ENCODE assay signal across 9 cellular contexts in genomic region chr2:36965751-36966369, GRCh38. TPM values are rescaled to one million over a fixed set of nuclear protein-coding genes. Genes with fewer than 3 reads are reported as not detected.
A peak's percentile ranks its signal among the peaks of the same experiment; 100 is the strongest.
DNase-seq lines count a peak whose midpoint lies in the region; ATAC-seq, FAIRE-seq and TF ChIP-seq lines count a peak whose summit lies in the region.
"Had no signal": no experiment of that assay in that cellular context is flagged by ENCODE, and none has a peak within 500 bp of the region (broad histone marks: within the 10 kb centered on the region; RNA-seq: fewer than 3 reads in every experiment).

No MANE protein-coding gene starts in this region.

- TF ChIP-seq RAD21 in H1 (IDR thresholded peaks at IDR 0.05 in 1 of 2, conservative IDR thresholded peaks at IDR 0.05 in 1 of 2; ENCODE audit: low read depth in 2 of 2, low read length in 2 of 2): no peak; a peak in 1 of 4 replicates

- peak overlapping the region; percentile 97 to 98 for H3K27ac Mint-ChIP-seq in stimulated activated naive CD8-positive, alpha-beta T cell treated with anti-CD3 and anti-CD28 coated beads, Interleukin-15, amount 100 ng/mL, for 72 hours

- H3K4me1 Mint-ChIP-seq in stimulated activated naive CD8-positive, alpha-beta T cell treated with anti-CD3 and anti-CD28 coated beads, Interleukin-15, amount 100 ng/mL, for 72 hours: peaks cover 64% of the 10 kb centered on the region

- no peaks in the 10 kb centered on the region for H3K9me3 Mint-ChIP-seq in stimulated activated naive CD8-positive, alpha-beta T cell treated with anti-CD3 and anti-CD28 coated beads, Interleukin-15, amount 100 ng/mL, for 72 hours

- peak overlapping the region; percentile 88; the same call in 1 of the 2 replicates for H2BK15ac ChIP-seq in H1 (ENCODE audit: low read length)

- peak overlapping the region; percentile 95 to 96 for H3K4me3 Mint-ChIP-seq in stimulated activated naive CD8-positive, alpha-beta T cell treated with anti-CD3 and anti-CD28 coated beads, Interleukin-15, amount 100 ng/mL, for 72 hours

- CTCF ChIA-PET in H1 (lab: Charles Lee; ENCODE audit: partially characterized antibody): interaction anchor here (1.3 kb wide), 1 partner anchor 9 kb away, joined by 3 read pairs; no protein-coding TSS in a partner anchor

- H2BK5ac ChIP-seq in H1 (ENCODE audit: low read depth, low read length): peak overlapping the region; percentile 95

- 6% methylated on average over 15 of the region's 42 CpGs; no CpG with 5 or more reads in 1 of the 2 experiments for WGBS in H1 (ENCODE audit: extremely low coverage in 1 of 2, insufficient coverage in 1 of 2, insufficient read length in 1 of 2, insufficient replicate concordance in 2 of 2, low coverage in 1 of 2, low lambda C conversion rate in 2 of 2, missing lambda C conversion rate in 1 of 2), 2 experiments

- H3K9me3 ChIP-seq in HAP-1 (no peaks in the 10 kb centered on the region), MM.1S (replicated peaks; ENCODE audit: insufficient read depth, low read length) (no peaks in the 10 kb centered on the region), H1 (ENCODE audit: insufficient read depth in 2 of 2, low read depth in 1 of 2, low read length in 1 of 2) (no peaks in the 10 kb centered on the region), mucosa of stomach (ENCODE audit: control insufficient read depth, low read length) (no peaks in the 10 kb centered on the region)

- peak overlapping the region; percentile 91 for H4K91ac ChIP-seq in H1 (replicated peaks; ENCODE audit: insufficient read length, low read length)

- H3K23ac ChIP-seq in H1 (ENCODE audit: insufficient read length): no peak overlapping the region

- no peak overlapping the region for H2BK20ac ChIP-seq in H1 (ENCODE audit: low read length)

- peaks cover 11% of the 10 kb centered on the region for H3K23me2 ChIP-seq in H1 (ENCODE audit: low read depth, low read length)

- H2AFZ ChIP-seq in MM.1S (ENCODE audit: low read length) (peak overlapping the region; percentile 74), H1 (ENCODE audit: low read length) (no peak overlapping the region)

- TF ChIP-seq EP300 in H1 (IDR thresholded peaks at IDR 0.05; ENCODE audit: borderline replicate concordance in 1 of 2, low read depth in 2 of 2, low read length in 2 of 2): no peak

- H4K20me1 ChIP-seq in MM.1S (ENCODE audit: insufficient read depth, low read length): no peaks in the 10 kb centered on the region
- H4K20me1 ChIP-seq in H1 (replicated peaks in 1 of 2; ENCODE audit: control insufficient read depth in 1 of 2, insufficient read depth in 2 of 2, low read length in 2 of 2): no peaks in the 10 kb centered on the region

- peak; percentile 41 for ATAC-seq in stimulated activated naive CD8-positive, alpha-beta T cell treated with anti-CD3 and anti-CD28 coated beads, Interleukin-15, amount 100 ng/mL, for 72 hours

- no peak; a peak in 1 of 3 replicates for TF ChIP-seq POLR2A in H1 (IDR thresholded peaks at IDR 0.05; ENCODE audit: control extremely low read depth in 1 of 2, low read depth in 2 of 2, low read length in 2 of 2)

- H3K27me3 Mint-ChIP-seq in stimulated activated naive CD8-positive, alpha-beta T cell treated with anti-CD3 and anti-CD28 coated beads, Interleukin-15, amount 100 ng/mL, for 72 hours: no peaks in the 10 kb centered on the region

- H4K8ac ChIP-seq in H1 (ENCODE audit: extremely low read depth, insufficient read depth, low read length): peak overlapping the region; percentile 95; the same call in 1 of the 2 replicates

- peak overlapping the region; percentile 90 for H3K56ac ChIP-seq in H1 (replicated peaks; ENCODE audit: insufficient read length, low read depth, low read length)

- H4K5ac ChIP-seq in H1 (ENCODE audit: insufficient read length, low read depth, low read length): peak overlapping the region; percentile 85

- no peak for FAIRE-seq in H1 (lab: Jason Lieb, UNC)
- FAIRE-seq: islet of Langerhans had no signal

- H3K9ac ChIP-seq in MM.1S (ENCODE audit: low read length): peak overlapping the region; percentile 64
- H3K9ac ChIP-seq in H1 (replicated peaks in 1 of 4; ENCODE audit: extremely low read depth in 1 of 4, low read depth in 3 of 4, low read length in 3 of 4): peak overlapping the region; percentile 57 to 75 (median 70)
- peak overlapping the region; percentile 81 for H3K9ac ChIP-seq in mucosa of stomach (ENCODE audit: low read length)

- TF ChIP-seq CTCF in GM12865 (IDR thresholded peaks at IDR 0.05; ENCODE audit: insufficient read depth, low read depth, low read length, missing control alignments): no peak
- TF ChIP-seq CTCF in MM.1S (IDR thresholded peaks at IDR 0.05; ENCODE audit: low read length): no peak
- TF ChIP-seq CTCF in H1 (IDR thresholded peaks at IDR 0.05; ENCODE audit: control extremely low read depth in 1 of 3, insufficient read depth in 1 of 3, low read depth in 1 of 3, low read length in 3 of 3): no peak

- no peaks in the 10 kb centered on the region for H3K79me1 ChIP-seq in H1 (ENCODE audit: low read depth, low read length)

- H2BK120ac ChIP-seq in H1 (replicated peaks; ENCODE audit: low read depth, low read length): peak overlapping the region; percentile 62

- no peak overlapping the region; the same call in 1 of the 2 replicates for H2AK5ac ChIP-seq in H1 (ENCODE audit: low read depth, low read length)

- POLR2A ChIA-PET in H1 (lab: Charles Lee; ENCODE audit: partially characterized antibody): interaction anchor here (0.8 to 1.6 kb wide), 4 partner anchors 10 to 62 kb away, joined by 3 to 7 read pairs (median 4); no protein-coding TSS in a partner anchor

- H3K9me2 ChIP-seq in MM.1S (replicated peaks; ENCODE audit: insufficient read depth, low read length): no peaks in the 10 kb centered on the region

- peak overlapping the region; percentile 9; the same call in 1 of the 2 replicates for H3K27ac ChIP-seq in MM.1S (ENCODE audit: low read length)
- H3K27ac ChIP-seq in H1 (ENCODE audit: low read depth, low read length): peak overlapping the region; percentile 78; the same call in 1 of the 2 replicates

- peaks cover 21% of the 10 kb centered on the region for H3F3A ChIP-seq in MM.1S (ENCODE audit: insufficient read depth, low read length)

- H3K27me3 ChIP-seq in HAP-1 (ENCODE audit: low read depth) (no peaks in the 10 kb centered on the region), MM.1S (replicated peaks; ENCODE audit: insufficient read depth, low read length) (no peaks in the 10 kb centered on the region), H1 (replicated peaks in 1 of 4; ENCODE audit: control insufficient read depth in 3 of 4, extremely low read depth in 1 of 4, insufficient read depth in 3 of 4, low read length in 3 of 4) (no peaks in the 10 kb centered on the region), mucosa of stomach (ENCODE audit: control insufficient read depth, insufficient read depth, low read length) (no peaks in the 10 kb centered on the region)

- no peaks in the 10 kb centered on the region for H3K36me3 ChIP-seq in HAP-1 (replicated peaks)
- H3K36me3 ChIP-seq in MM.1S (replicated peaks; ENCODE audit: insufficient read depth, low read length): no peaks in the 10 kb centered on the region
- H3K36me3 ChIP-seq in H1 (ENCODE audit: control insufficient read depth in 2 of 4, insufficient read depth in 4 of 4, low read length in 3 of 4): no peaks in the 10 kb centered on the region; a peak in 1 of 8 replicates
- no peaks in the 10 kb centered on the region for H3K36me3 ChIP-seq in mucosa of stomach (ENCODE audit: control insufficient read depth, insufficient read depth, low read length)

- peak overlapping the region; percentile 46 for H3K14ac ChIP-seq in H1 (ENCODE audit: insufficient read length)

- H3K18ac ChIP-seq in H1 (ENCODE audit: extremely low read depth, low read length): peak overlapping the region; percentile 98

- peak; percentile 59 for DNase-seq in GM12865 (ENCODE audit: low read depth)
- peak; percentile 51 to 80 for DNase-seq in HAP-1 (ENCODE audit: low spot score in 2 of 2)
- DNase-seq in MM.1S: peak; percentile 26
- DNase-seq in activated CD4-positive, alpha-beta T cell treated with anti-CD3 and anti-CD28 coated beads, Interleukin-2, amount 50 U/mL, for 1 hour: peak; percentile 29
- peak; percentile 53 to 83 for DNase-seq in H1 (ENCODE audit: low read depth in 1 of 2, low spot score in 2 of 2)
- DNase-seq in stimulated activated naive CD8-positive, alpha-beta T cell treated with anti-CD3 and anti-CD28 coated beads, Interleukin-15, amount 100 ng/mL, for 72 hours: peak; percentile 18 to 23
- no peak for DNase-seq in NCI-H2107 treated with DMSO at 0.1 percent for 48 hours (lab: John Stamatoyannopoulos, UW; ENCODE audit: unreplicated experiment)

- peak overlapping the region; percentile 71 for H3K4ac ChIP-seq in H1 (replicated peaks; ENCODE audit: insufficient read length, low read depth, low read length)

- H3K4me3 ChIP-seq in GM12865 (ENCODE audit: low read depth, low read length) (peak overlapping the region; percentile 74), HAP-1 (peak overlapping the region; percentile 60), MM.1S (ENCODE audit: low read length) (peak overlapping the region; percentile 88), H1 (ENCODE audit: extremely low read depth in 1 of 4, insufficient read depth in 2 of 4, low read depth in 3 of 4, low read length in 4 of 4) (peak overlapping the region; percentile 89 to 95 (median 92)), mucosa of stomach (ENCODE audit: low read length) (peak overlapping the region; percentile 77)

- peaks cover 31% of the 10 kb centered on the region for H3K4me1 ChIP-seq in HAP-1
- peaks cover 17% of the 10 kb centered on the region for H3K4me1 ChIP-seq in MM.1S (ENCODE audit: low read length)
- H3K4me1 ChIP-seq in H1 (replicated peaks in 1 of 4; ENCODE audit: control insufficient read depth in 3 of 4, insufficient read depth in 4 of 4, low read length in 3 of 4): peaks cover 6 to 18% (median 13%) of the 10 kb centered on the region in 4 experiments
- peaks cover 14% of the 10 kb centered on the region for H3K4me1 ChIP-seq in mucosa of stomach (ENCODE audit: control insufficient read depth, insufficient read depth, low read length)

- in situ Hi-C loops in HAP-1 (cut with MboI; ENCODE audit: low sequenced_read_pairs): no loop called here

- H2BK12ac ChIP-seq in H1 (ENCODE audit: low read depth, low read length): peak overlapping the region; percentile 85

- H3K4me2 ChIP-seq in MM.1S (ENCODE audit: low read depth, low read length) (peak overlapping the region; percentile 87), H1 (ENCODE audit: insufficient read depth in 1 of 2, low read depth in 2 of 2, low read length in 2 of 2) (peak overlapping the region; percentile 82 to 86)

- peaks cover 49% of the 10 kb centered on the region for H3K79me2 ChIP-seq in MM.1S (ENCODE audit: low read length)
- peaks cover 0 to 39% of the 10 kb centered on the region in 2 experiments; a peak in 3 of 4 replicates for H3K79me2 ChIP-seq in H1 (ENCODE audit: control insufficient read depth in 1 of 2, insufficient read depth in 2 of 2, low read length in 2 of 2)

RNA-seq across cellular contexts. Expression of gene STRN, which starts 0.5 kb away (rescaled TPM):
- total RNA-seq in H1 (2021; fragmentation: NEBNext Ultra II Directional; extraction: Animal tissue kit (Norgen Biotek cat#: 25700)): 38.9 and 47.0 TPM in 2 replicates
- 6.4 and 8.3 TPM in 2 replicates for polyA plus RNA-seq in H1 (2011; rRNA removed)
- polyA plus RNA-seq in H1 (2011; cell fraction: cytosol; rRNA removed): 9.6 TPM
- polyA plus RNA-seq in H1 (2011; cell fraction: nucleus; rRNA removed): 10.9 TPM
- 10.3 to 17.8 TPM (median 13.3 TPM) in 4 replicates for polyA plus RNA-seq in H1 (2012, experiment 1 of 2)
- polyA plus RNA-seq in H1 (2012, experiment 2 of 2): 0.77 TPM
- polyA plus RNA-seq in H1 (2013, experiment 1 of 2): 13.5 TPM
- polyA plus RNA-seq in H1 (2013, experiment 2 of 2): 14.2 TPM
- polyA minus RNA-seq in H1 (2011; rRNA and poly(A)+ RNA removed): 42.3 and 68.5 TPM in 2 replicates
- 22.1 TPM for polyA minus RNA-seq in H1 (2011; cell fraction: cytosol; rRNA and poly(A)+ RNA removed)
- 31.7 TPM for polyA minus RNA-seq in H1 (2011; cell fraction: nucleus; rRNA and poly(A)+ RNA removed)
